ENCODE assay signal across 8 cellular contexts in genomic region chr6:122838060-122838780, GRCh38. TPM values are rescaled to one million over a fixed set of nuclear protein-coding genes. Genes with fewer than 3 reads are reported as not detected.
A peak's percentile ranks its signal among the peaks of the same experiment; 100 is the strongest.
DNase-seq lines count a peak whose midpoint lies in the region; ATAC-seq and TF ChIP-seq lines count a peak whose summit lies in the region.

No MANE protein-coding gene starts in this region.

- no peak overlapping the region for H3K27ac ChIP-seq in MM.1S (ENCODE audit: low read length)

- ATAC-seq in HG02970 (IDR thresholded peaks at IDR 0.05; ENCODE audit: low FRiP score, unreplicated experiment) (no peak), HG02623 (IDR thresholded peaks at IDR 0.05; ENCODE audit: unreplicated experiment) (no peak)

- no peaks in the 10 kb centered on the region for H3K79me2 ChIP-seq in MM.1S (ENCODE audit: low read length)

- H3K4me3 ChIP-seq in MM.1S (ENCODE audit: low read length) = no peak overlapping the region
- H3K4me3 ChIP-seq in astrocyte of the spinal cord (ENCODE audit: low read depth, low read length) = no peak overlapping the region

- no peaks in the 10 kb centered on the region for H3K9me3 ChIP-seq in MM.1S (replicated peaks; ENCODE audit: insufficient read depth, low read length)

- H3K36me3 ChIP-seq in MM.1S (replicated peaks; ENCODE audit: insufficient read depth, low read length) = no peaks in the 10 kb centered on the region

- H3K4me1 ChIP-seq in MM.1S (ENCODE audit: low read length) = no peaks in the 10 kb centered on the region

- H3K9ac ChIP-seq in MM.1S (ENCODE audit: low read length) = no peak overlapping the region

- H3K27me3 ChIP-seq in MM.1S (replicated peaks; ENCODE audit: insufficient read depth, low read length) = no peaks in the 10 kb centered on the region

- H2AFZ ChIP-seq in MM.1S (ENCODE audit: low read length) = no peak overlapping the region

- no peaks in the 10 kb centered on the region for H3F3A ChIP-seq in MM.1S (ENCODE audit: insufficient read depth, low read length)

- H3K4me2 ChIP-seq in MM.1S (ENCODE audit: low read depth, low read length) = no peak overlapping the region

- peak; percentile 36 for TF ChIP-seq CTCF in MM.1S (IDR thresholded peaks at IDR 0.05; ENCODE audit: low read length)
- peak; percentile 62 for TF ChIP-seq CTCF in astrocyte of the spinal cord (IDR thresholded peaks at IDR 0.05; ENCODE audit: low read depth, low read length)

- H3K9me2 ChIP-seq in MM.1S (replicated peaks; ENCODE audit: insufficient read depth, low read length) = no peaks in the 10 kb centered on the region

- in situ Hi-C loops in astrocyte of the spinal cord (cut with HindIII; ENCODE audit: low sequenced_read_pairs) = no loop called here

- no peaks in the 10 kb centered on the region for H4K20me1 ChIP-seq in MM.1S (ENCODE audit: insufficient read depth, low read length)

- DNase-seq in EH (ENCODE audit: low read depth) (peak; percentile 12), MM.1S (peak; percentile 14), astrocyte of the spinal cord (ENCODE audit: low read depth, low spot score) (peak; percentile 25), medulla oblongata (ENCODE audit: extremely low spot score) (peak; percentile 52), mucosa of gallbladder (ENCODE audit: low spot score) (no peak), superior temporal gyrus (ENCODE audit: extremely low spot score) (no peak)

RNA-seq across cellular contexts. Expression of gene SMPDL3A, which starts 49.2 kb away (rescaled TPM):
- total RNA-seq in mucosa of gallbladder = 27.9 TPM

RNA-seq across cellular contexts. Expression of gene FABP7, which starts 58.7 kb away (rescaled TPM):
- total RNA-seq in mucosa of gallbladder = not detected

Comparison
In these comparisons a context has a peak if more than half of its experiments do, and no peak if none do; other contexts are left out.
1. DNase-seq: peak in EH (single experiment), MM.1S (single experiment), astrocyte of the spinal cord (single experiment) and medulla oblongata (single experiment); none in mucosa of gallbladder (single experiment) and superior temporal gyrus (single experiment).